Comparison of ENCODE assay signal across 21 cellular contexts in the genomic region with DNA sequence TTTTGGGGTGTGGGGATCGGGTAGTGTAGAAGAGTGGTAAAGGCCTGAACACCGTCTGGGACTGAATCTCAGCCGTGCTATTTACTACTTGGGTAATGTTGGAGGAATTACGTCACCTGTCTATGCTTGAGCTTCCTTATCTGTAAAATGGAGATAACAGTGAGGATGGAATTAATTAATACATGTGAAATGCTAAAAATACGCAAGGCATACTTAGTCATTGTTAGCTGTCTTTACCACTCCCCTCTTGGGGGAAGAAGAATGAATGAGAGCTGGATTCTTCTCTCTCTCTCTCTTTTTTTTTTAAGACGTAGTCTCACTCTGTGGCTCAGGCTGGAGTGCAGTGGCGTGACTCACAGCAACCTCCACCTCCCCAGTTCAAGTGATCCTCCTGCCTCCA. TPM values are rescaled to one million over a fixed set of nuclear protein-coding genes. Genes with fewer than 3 reads are reported as not detected.
DNase-seq lines count a peak whose midpoint lies in the region; ATAC-seq and TF ChIP-seq lines count a peak whose summit lies in the region.
"Had no signal": no experiment of that assay in that cellular context is flagged by ENCODE, and none has a peak within 500 bp of the region (broad histone marks: within the 10 kb centered on the region; RNA-seq: fewer than 3 reads in every experiment).

No MANE protein-coding gene starts in this region.

- DNase-seq in AG09309 (ENCODE audit: low read depth) (peak; percentile 86), LHCN-M2 (ENCODE audit: low read depth) (peak; percentile 58), choroid plexus epithelial cell (ENCODE audit: low read depth) (peak; percentile 50), mesothelial cell of epicardium (ENCODE audit: low spot score in 2 of 2, unreplicated experiment in 2 of 2) (no peak), Calu3 (no peak)
- no peak for DNase-seq in stimulated activated naive CD8-positive, alpha-beta T cell treated with anti-CD3 and anti-CD28 coated beads, Interleukin-15, amount 100 ng/mL, for 72 hours
- DNase-seq: ACHN; activated T-cell treated with anti-CD3 and anti-CD28 coated beads, Interleukin-2, amount 50 U/mL, for 1 hour; central memory CD4-positive, alpha-beta T cell; COR-L47; GDM1; glutamatergic neuron; H7; midbrain; NCI-H1436; right lobe of liver; thyroid gland had no signal

- intact Hi-C loops in Calu3 (cut with micrococcal nuclease; ENCODE audit: unreplicated experiment): loop anchor here (5.0 to 10.0 kb wide), 2 partner anchors 210 to 277 kb away; no protein-coding TSS in a partner anchor

- BruUV-seq in Calu3 (replicated peaks; lab: Mats Ljungman, UMichigan): no TSS peak

- H3K4me3 ChIP-seq in AG09309 (ENCODE audit: control insufficient read depth, low read depth, low read length) (no peak overlapping the region), choroid plexus epithelial cell (ENCODE audit: low read depth, low read length) (no peak overlapping the region)
- H3K4me3 ChIP-seq: right lobe of liver, SK-N-MC, thyroid gland had no signal

- TF ChIP-seq CTCF in AG09309 (IDR thresholded peaks at IDR 0.05; ENCODE audit: control insufficient read depth, insufficient read depth, low read depth, low read length, missing control alignments) (no peak), choroid plexus epithelial cell (conservative IDR thresholded peaks at IDR 0.05; ENCODE audit: low read depth, low read length) (no peak), mesothelial cell of epicardium (IDR thresholded peaks at IDR 0.05; ENCODE audit: unreplicated experiment) (no peak), Calu3 (IDR thresholded peaks at IDR 0.05; ENCODE audit: unreplicated experiment) (no peak)

- H3K27ac Mint-ChIP-seq in mesothelial cell of epicardium (peak overlapping the region; percentile 95), Calu3 (ENCODE audit: unreplicated experiment) (no peak overlapping the region)
- no peak overlapping the region for H3K27ac Mint-ChIP-seq in stimulated activated naive CD8-positive, alpha-beta T cell treated with anti-CD3 and anti-CD28 coated beads, Interleukin-15, amount 100 ng/mL, for 72 hours
- H3K27ac Mint-ChIP-seq: activated naive CD4-positive, alpha-beta T cell treated with anti-CD3 and anti-CD28 coated beads, Interleukin-2, amount 50 U/mL, for 72 hours had no signal

- H3K4me1 Mint-ChIP-seq in mesothelial cell of epicardium (peaks cover 39% of the 10 kb centered on the region), Calu3 (ENCODE audit: low read depth, unreplicated experiment) (peaks cover 35% of the 10 kb centered on the region)
- H3K4me1 Mint-ChIP-seq in stimulated activated naive CD8-positive, alpha-beta T cell treated with anti-CD3 and anti-CD28 coated beads, Interleukin-15, amount 100 ng/mL, for 72 hours: no peaks in the 10 kb centered on the region

- H3K36me3 Mint-ChIP-seq in mesothelial cell of epicardium (peaks cover 16% of the 10 kb centered on the region), Calu3 (ENCODE audit: insufficient read depth, unreplicated experiment) (peaks cover 46% of the 10 kb centered on the region)

- H3K9me3 Mint-ChIP-seq in mesothelial cell of epicardium (no peaks in the 10 kb centered on the region), Calu3 (ENCODE audit: low read depth, unreplicated experiment) (no peaks in the 10 kb centered on the region)
- H3K9me3 Mint-ChIP-seq in stimulated activated naive CD8-positive, alpha-beta T cell treated with anti-CD3 and anti-CD28 coated beads, Interleukin-15, amount 100 ng/mL, for 72 hours: no peaks in the 10 kb centered on the region
- H3K9me3 Mint-ChIP-seq: activated naive CD4-positive, alpha-beta T cell treated with anti-CD3 and anti-CD28 coated beads, Interleukin-2, amount 50 U/mL, for 72 hours had no signal

- CTCF ChIA-PET in Calu3 (lab: Charles Lee): interaction anchor here (0.9 to 1.5 kb wide), 2 partner anchors 11 to 62 kb away, joined by 3 read pairs; no protein-coding TSS in a partner anchor

- H3K4me3 Mint-ChIP-seq in mesothelial cell of epicardium (no peak overlapping the region), Calu3 (ENCODE audit: low read depth, unreplicated experiment) (no peak overlapping the region)
- no peak overlapping the region for H3K4me3 Mint-ChIP-seq in stimulated activated naive CD8-positive, alpha-beta T cell treated with anti-CD3 and anti-CD28 coated beads, Interleukin-15, amount 100 ng/mL, for 72 hours

- no peak for ATAC-seq in stimulated activated naive CD8-positive, alpha-beta T cell treated with anti-CD3 and anti-CD28 coated beads, Interleukin-15, amount 100 ng/mL, for 72 hours
- ATAC-seq in HG03354 (IDR thresholded peaks at IDR 0.05; ENCODE audit: poor library complexity, severe bottlenecking, unreplicated experiment): no peak
- no peak for ATAC-seq in HG03571 (IDR thresholded peaks at IDR 0.05; ENCODE audit: unreplicated experiment)
- ATAC-seq: activated naive CD4-positive, alpha-beta T cell treated with anti-CD3 and anti-CD28 coated beads, Interleukin-2, amount 50 U/mL, for 72 hours; right lobe of liver had no signal

- H3K27me3 Mint-ChIP-seq in mesothelial cell of epicardium (ENCODE audit: low read depth): no peaks in the 10 kb centered on the region
- no peaks in the 10 kb centered on the region for H3K27me3 Mint-ChIP-seq in stimulated activated naive CD8-positive, alpha-beta T cell treated with anti-CD3 and anti-CD28 coated beads, Interleukin-15, amount 100 ng/mL, for 72 hours
- H3K27me3 Mint-ChIP-seq in Calu3 (ENCODE audit: unreplicated experiment): no peaks in the 10 kb centered on the region

RNA-seq across cellular contexts. Expression of a gene that starts 41.1 kb away (rescaled TPM):
- 14.6 and 14.9 TPM in 2 replicates for total RNA-seq in LHCN-M2 (2014; rRNA removed)
- 9.9 TPM for polyA plus RNA-seq in LHCN-M2 (2012)
- total RNA-seq in mesothelial cell of epicardium: 9.4 to 12.8 TPM (median 10.3 TPM) in 3 replicates
- 18.0 TPM in 2 replicates for total RNA-seq in Calu3 (2022)

Comparison
In these comparisons a context has a peak if more than half of its experiments do, and no peak if none do; other contexts are left out.
1. DNase-seq: peak in AG09309 (single experiment), LHCN-M2 (single experiment) and choroid plexus epithelial cell (single experiment); none in mesothelial cell of epicardium (0 of 2), stimulated activated naive CD8-positive, alpha-beta T cell treated with anti-CD3 and anti-CD28 coated beads, Interleukin-15, amount 100 ng/mL, for 72 hours (0 of 2) and Calu3 (single experiment).